ENCODE assay signal across 8 cellular contexts in the genomic region with DNA sequence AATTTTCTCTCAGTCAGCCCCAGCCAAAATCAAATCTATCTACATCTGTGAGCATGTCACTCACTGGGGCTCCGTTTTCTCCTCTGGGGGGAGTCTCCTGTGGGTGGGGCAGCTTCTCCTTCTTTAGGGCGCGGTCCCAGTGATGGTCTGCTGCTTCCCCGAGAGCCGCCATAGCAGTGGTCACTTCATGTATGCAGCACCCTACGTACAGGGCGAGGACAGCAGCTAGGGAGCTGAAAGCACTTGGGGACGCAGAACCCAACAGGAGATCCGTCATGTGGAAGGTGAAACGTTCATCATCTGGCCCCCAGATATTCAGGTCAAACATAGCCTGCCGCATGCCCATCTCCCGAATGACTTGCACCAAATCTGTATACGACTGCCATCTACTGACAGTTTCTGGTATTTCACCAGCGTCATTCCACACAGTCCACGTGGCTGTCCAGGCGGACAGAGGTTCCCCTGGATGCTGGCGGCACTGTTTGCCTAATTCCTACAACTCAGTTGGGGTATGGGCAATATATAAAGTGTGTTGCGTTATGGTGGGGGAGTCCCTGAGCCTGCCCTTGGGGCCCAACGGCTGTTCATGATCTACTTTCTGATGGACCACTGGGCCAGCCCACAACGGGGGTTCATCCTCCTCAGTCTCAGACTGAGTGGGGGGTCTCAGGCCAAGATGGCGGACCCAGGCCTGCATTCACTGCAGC.
DNase-seq lines count a peak whose midpoint lies in the region; ATAC-seq and TF ChIP-seq lines count a peak whose summit lies in the region.

No MANE protein-coding gene starts in this region.

- no peak overlapping the region for H3K27ac ChIP-seq in fibroblast of lung (ENCODE audit: insufficient read depth, low read length)
- H3K27ac ChIP-seq in psoas muscle, result no peak overlapping the region

- TF ChIP-seq POLR2A in NB4 (IDR thresholded peaks at IDR 0.05; ENCODE audit: extremely low read depth, insufficient read length), result no peak

- H3K9me3 ChIP-seq in fibroblast of lung (ENCODE audit: control insufficient read depth, insufficient read depth, low read depth, low read length) (no peaks in the 10 kb centered on the region), psoas muscle (no peaks in the 10 kb centered on the region)

- no peak overlapping the region for H3K9ac ChIP-seq in fibroblast of lung (ENCODE audit: insufficient read depth, low read length)

- no peak overlapping the region for H2AFZ ChIP-seq in fibroblast of lung (ENCODE audit: low read length)

- 87 to 91% (median 89%) methylated on average over 21 of the region's 21 CpGs for WGBS in psoas muscle, 3 donors

- intact Hi-C loops in psoas muscle (cut with DNase I), result no loop called here

- no peak overlapping the region for H3K4me3 ChIP-seq in NB4 (ENCODE audit: low read depth, low read length)
- no peak overlapping the region for H3K4me3 ChIP-seq in fibroblast of lung (replicated peaks in 1 of 4; ENCODE audit: control extremely low read depth in 1 of 4, insufficient read depth in 1 of 4, low read depth in 3 of 4, low read length in 4 of 4)
- no peak overlapping the region for H3K4me3 ChIP-seq in psoas muscle

- H3K36me3 ChIP-seq in fibroblast of lung (ENCODE audit: control insufficient read depth, insufficient read depth, low read length) (no peaks in the 10 kb centered on the region), psoas muscle (ENCODE audit: insufficient read depth in 1 of 2, low read depth in 1 of 2) (no peaks in the 10 kb centered on the region)

- H3K4me2 ChIP-seq in fibroblast of lung (ENCODE audit: extremely low read depth, insufficient read depth, low read length), result no peak overlapping the region

- H3K4me1 ChIP-seq in fibroblast of lung (ENCODE audit: control insufficient read depth, extremely low read depth, insufficient read depth, low read length), result no peaks in the 10 kb centered on the region
- no peaks in the 10 kb centered on the region for H3K4me1 ChIP-seq in psoas muscle

- peak; percentile 13 for DNase-seq in AG08395 (ENCODE audit: low spot score)
- DNase-seq in NB4 (ENCODE audit: low read depth), result peak; percentile 60
- no peak for DNase-seq in fibroblast of lung (ENCODE audit: low read depth in 2 of 2)
- DNase-seq in psoas muscle, result no peak
- DNase-seq in activated CD4-positive, CD25-positive, alpha-beta regulatory T cell (lab: John Stamatoyannopoulos, UW), result no peak
- no peak for DNase-seq in stimulated activated CD4-positive, alpha-beta T cell treated with anti-CD3 and anti-CD28 coated beads, Interleukin-12 subunit alpha, Interleukin-12 subunit beta, amount 100 ng/mL, for 4 hours

- H4K20me1 ChIP-seq in fibroblast of lung (ENCODE audit: control insufficient read depth, extremely low read depth, insufficient read depth, low read length), result no peaks in the 10 kb centered on the region

- TF ChIP-seq CTCF in NB4 (IDR thresholded peaks at IDR 0.05; ENCODE audit: low read depth, low read length), result peak; percentile 40
- peak; percentile 29 to 55 for TF ChIP-seq CTCF in fibroblast of lung (conservative IDR thresholded peaks at IDR 0.05 in 1 of 2, IDR thresholded peaks at IDR 0.05 in 1 of 2; ENCODE audit: low read depth in 1 of 2, low read length in 2 of 2)
- peak; percentile 33 for TF ChIP-seq CTCF in psoas muscle (IDR thresholded peaks at IDR 0.05)

- H3K27me3 ChIP-seq in fibroblast of lung (ENCODE audit: control insufficient read depth, insufficient read depth, low read length) (no peaks in the 10 kb centered on the region), psoas muscle (ENCODE audit: insufficient read depth in 3 of 3, low read length in 2 of 3) (no peaks in the 10 kb centered on the region)

- ATAC-seq in GM19328 (IDR thresholded peaks at IDR 0.05; ENCODE audit: unreplicated experiment) (peak; percentile 53), psoas muscle (peak in 1 of 4 donors; percentile 48), HG03354 (IDR thresholded peaks at IDR 0.05; ENCODE audit: poor library complexity, severe bottlenecking, unreplicated experiment) (no peak)

- no peaks in the 10 kb centered on the region for H3K79me2 ChIP-seq in fibroblast of lung (ENCODE audit: control insufficient read depth, insufficient read depth, low read length)

Comparison
In these comparisons a context has a peak if more than half of its experiments do, and no peak if none do; other contexts are left out.
1. DNase-seq: peak in AG08395 (single experiment) and NB4 (single experiment); none in fibroblast of lung (0 of 2), psoas muscle (0 of 2), activated CD4-positive, CD25-positive, alpha-beta regulatory T cell (0 of 4) and stimulated activated CD4-positive, alpha-beta T cell treated with anti-CD3 and anti-CD28 coated beads, Interleukin-12 subunit alpha, Interleukin-12 subunit beta, amount 100 ng/mL, for 4 hours (single experiment).
2. Peak in every context shown above with its lines, with median percentiles within 50 percentile points of each other: CTCF ChIP-seq.